In the genomic region with DNA sequence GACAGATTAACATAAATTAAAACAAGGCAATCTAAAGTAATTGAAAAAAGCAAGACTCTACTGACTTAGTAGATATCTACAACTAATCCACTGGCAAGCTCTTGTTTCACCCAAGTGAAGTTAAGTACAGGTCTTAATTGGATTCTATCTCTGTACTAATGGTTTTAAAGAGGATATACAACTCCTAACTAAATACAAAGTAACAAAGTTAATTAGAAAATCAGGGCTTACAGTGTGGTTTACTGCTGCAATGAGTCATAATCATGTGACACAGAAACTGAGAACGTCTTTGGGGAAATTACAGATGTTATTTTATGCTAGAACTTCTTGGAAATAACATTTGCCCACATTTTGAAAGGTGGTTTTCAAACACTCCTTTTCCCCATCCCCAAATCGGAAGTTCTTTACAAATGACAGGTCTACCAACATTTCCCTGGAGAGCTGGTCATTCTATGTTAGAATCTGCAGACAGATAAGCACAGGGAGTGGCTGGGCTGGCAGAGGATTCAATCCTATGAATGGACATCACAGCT, we compare ENCODE assay signal across 8 cellular contexts.
A peak's percentile ranks its signal among the peaks of the same experiment; 100 is the strongest.
DNase-seq lines count a peak whose midpoint lies in the region; ATAC-seq lines count a peak whose summit lies in the region.

No MANE protein-coding gene starts in this region.

- H3K4me3 ChIP-seq in H7 (ENCODE audit: insufficient read depth, low read depth, low read length) = no peak overlapping the region

- ATAC-seq in HG03196 (IDR thresholded peaks at IDR 0.05; ENCODE audit: unreplicated experiment) = no peak

- in situ Hi-C loops in SK-MEL-5 (cut with HindIII; ENCODE audit: low pct_unique_long_range_greater_than_20kb, low sequenced_read_pairs) = no loop called here

- no peaks in the 10 kb centered on the region for H3K27me3 ChIP-seq in H7 (ENCODE audit: control insufficient read depth, insufficient read depth, low read length)

- H3K36me3 ChIP-seq in H7 (replicated peaks; ENCODE audit: control insufficient read depth, insufficient read depth, low read length) = no peaks in the 10 kb centered on the region

- peak; percentile 63 for DNase-seq in ELR (ENCODE audit: low read depth)
- peak; percentile 57 for DNase-seq in HCEC 1CT
- DNase-seq in SK-MEL-5 (ENCODE audit: low read depth, low spot score) = peak; percentile 8
- peak; percentile 15 for DNase-seq in glomerular visceral epithelial cell (ENCODE audit: extremely low spot score)
- DNase-seq in H7 = no peak
- DNase-seq in DMS114 treated with DMSO at 0.1 percent for 48 hours (lab: John Stamatoyannopoulos, UW; ENCODE audit: unreplicated experiment) = no peak
- DNase-seq in NCI-H146 treated with DMSO at 0.1 percent for 48 hours (lab: John Stamatoyannopoulos, UW; ENCODE audit: unreplicated experiment) = no peak

Comparison
In these comparisons a context has a peak if more than half of its experiments do, and no peak if none do; other contexts are left out.
1. DNase-seq: peak in ELR (single experiment), HCEC 1CT (single experiment), SK-MEL-5 (single experiment) and glomerular visceral epithelial cell (single experiment); none in H7 (single experiment), DMS114 treated with DMSO at 0.1 percent for 48 hours (single experiment) and NCI-H146 treated with DMSO at 0.1 percent for 48 hours (single experiment).